In genomic region chr13:36997716-36998427, GRCh38 we compare ENCODE assay signal across 1 cellular context.
TF ChIP-seq lines count a peak whose summit lies in the region.

No MANE protein-coding gene starts in this region.

TF ChIP-seq in HepG2, 621 proteins besides CTCF, POLR2A, EP300 and RAD21:
- TF ChIP-seq SATB2 (CRISPR knock-in tag; IDR thresholded peaks at IDR 0.05) (no peak), ZNF543 (CRISPR knock-in tag; IDR thresholded peaks at IDR 0.05) (0 out of 2 replicates have a peak, but pooled peaks have one; percentile 4), CEBPB (IDR thresholded peaks at IDR 0.05; ENCODE audit: borderline replicate concordance, low read depth, low read length) (peak; percentile 25; the same call in 1 of the 2 replicates), KAT2B (IDR thresholded peaks at IDR 0.05; ENCODE audit: borderline replicate concordance, low read depth, low read length) (peak; percentile 51), ZMAT3 (CRISPR knock-in tag; conservative IDR thresholded peaks at IDR 0.05) (0 out of 2 replicates have a peak, but pooled peaks have one; percentile 3), SAFB2 (CRISPR knock-in tag; IDR thresholded peaks at IDR 0.05; ENCODE audit: borderline replicate concordance, low read depth) (no peak)
TF ChIP-seq in HepG2: peak in this region for 4.
